In genomic region chr7:41732279-41733062, GRCh38 we compare ENCODE assay signal across 8 cellular contexts. TPM values are rescaled to one million over a fixed set of nuclear protein-coding genes. Genes with fewer than 3 reads are reported as not detected.
DNase-seq lines count a peak whose midpoint lies in the region; ATAC-seq, FAIRE-seq and TF ChIP-seq lines count a peak whose summit lies in the region.

No MANE protein-coding gene starts in this region.

- H3K27ac Mint-ChIP-seq in nephron progenitor cell, result peak overlapping the region; percentile 55

- H3K4me1 ChIP-seq in adrenal gland (replicated peaks in 1 of 2), result no peaks in the 10 kb centered on the region

- no peak overlapping the region for H3K4me3 ChIP-seq in adrenal gland

- H3K9me3 ChIP-seq in adrenal gland (replicated peaks in 1 of 3), result no peaks in the 10 kb centered on the region

- no peaks in the 10 kb centered on the region for H3K27me3 Mint-ChIP-seq in nephron progenitor cell (ENCODE audit: low read depth, poor library complexity)

- H3K36me3 ChIP-seq in adrenal gland (replicated peaks in 1 of 2), result no peaks in the 10 kb centered on the region

- H3K36me3 Mint-ChIP-seq in nephron progenitor cell (ENCODE audit: low read depth), result no peaks in the 10 kb centered on the region

- H3K27me3 ChIP-seq in adrenal gland, result no peaks in the 10 kb centered on the region

- peak; percentile 15 for ATAC-seq in HG03354 (IDR thresholded peaks at IDR 0.05; ENCODE audit: poor library complexity, severe bottlenecking, unreplicated experiment)

- no peak overlapping the region for H3K4me3 Mint-ChIP-seq in nephron progenitor cell

- no peaks in the 10 kb centered on the region for H3K9me3 Mint-ChIP-seq in nephron progenitor cell

- 54 to 60% (median 56%) methylated on average over 12 of the region's 12 CpGs for WGBS in adrenal gland, 4 donors

- peak; percentile 30 for DNase-seq in NCI-H82 (lab: John Stamatoyannopoulos, UW)
- no peak for DNase-seq in NCI-H82 treated with DMSO at 0.1 percent for 48 hours (lab: John Stamatoyannopoulos, UW; ENCODE audit: unreplicated experiment)
- no peak for DNase-seq in adrenal gland
- no peak for DNase-seq in nephron progenitor cell
- DNase-seq in COLO668 (lab: John Stamatoyannopoulos, UW; ENCODE audit: unreplicated experiment), result no peak
- no peak for DNase-seq in H54 (ENCODE audit: insufficient read length, low spot score)
- no peak for DNase-seq in stimulated activated CD4-positive, alpha-beta T cell treated with anti-CD3 and anti-CD28 coated beads, Interleukin-4, amount 100 ng/mL, for 4 hours

- H3K4me1 Mint-ChIP-seq in nephron progenitor cell, result peaks cover 48% of the 10 kb centered on the region

- TF ChIP-seq POLR2A in adrenal gland (IDR thresholded peaks at IDR 0.05) (no peak), H54 (IDR thresholded peaks at IDR 0.05; ENCODE audit: low read depth, low read length) (no peak)

- FAIRE-seq in H54 (lab: Jason Lieb, UNC), result no peak

- no peak overlapping the region for H3K27ac ChIP-seq in adrenal gland

- intact Hi-C loops in adrenal gland (cut with DNase I), result loop anchor here in 1 of 2 donors (5.0 kb wide), 1 partner anchor 1500 kb away; no protein-coding TSS in a partner anchor

- peak; percentile 21 to 56 (median 40) for TF ChIP-seq CTCF in adrenal gland (IDR thresholded peaks at IDR 0.05)
- TF ChIP-seq CTCF in nephron progenitor cell (IDR thresholded peaks at IDR 0.05), result peak; percentile 48

RNA-seq across cellular contexts. Expression of gene INHBA, which starts 29.6 kb away (rescaled TPM):
- 1 to 10 TPM in 4 of 8 donors, under 1 TPM in 4; 0.35 to 4.1 (median 1.0) TPM for total RNA-seq in adrenal gland
- polyA plus RNA-seq in adrenal gland, result 1 to 10 TPM in 1 of 3 donors, under 1 TPM in 2; 0.71 to 1.4 (median 0.95) TPM
